Comparison of ENCODE assay signal across 22 cellular contexts in genomic region chr3:53457068-53457467, GRCh38. TPM values are rescaled to one million over a fixed set of nuclear protein-coding genes. Genes with fewer than 3 reads are reported as not detected.
"Had no signal": no experiment of that assay in that cellular context is flagged by ENCODE, and none has a peak within 500 bp of the region (broad histone marks: within the 10 kb centered on the region; RNA-seq: fewer than 3 reads in every experiment).

No MANE protein-coding gene starts in this region.

- H3K9me3 ChIP-seq: breast epithelium, colonic mucosa, esophagus squamous epithelium, gastrocnemius medialis, left ventricle myocardium inferior, sigmoid colon, thoracic aorta had no signal

- H3K4me1 ChIP-seq: breast epithelium, colonic mucosa, esophagus squamous epithelium, gastrocnemius medialis, left ventricle myocardium inferior, sigmoid colon had no signal

- H3K4me3 ChIP-seq: breast epithelium, colonic mucosa, esophagus squamous epithelium, gastrocnemius medialis, left ventricle myocardium inferior, sigmoid colon, smooth muscle cell, thoracic aorta had no signal

- H3K27ac ChIP-seq: breast epithelium, colonic mucosa, esophagus squamous epithelium, gastrocnemius medialis, left ventricle myocardium inferior, sigmoid colon, thoracic aorta had no signal

- H3K36me3 ChIP-seq: breast epithelium, colonic mucosa, esophagus squamous epithelium, gastrocnemius medialis, left ventricle myocardium inferior, sigmoid colon, thoracic aorta had no signal

- DNase-seq: activated CD4-positive, alpha-beta T cell treated with anti-CD3 and anti-CD28 coated beads for 1 hour; activated CD4-positive, alpha-beta T cell treated with anti-CD3 and anti-CD28 coated beads, Interleukin-2, amount 50 U/mL, for 4 hours; activated CD8-positive, alpha-beta memory T cell treated with anti-CD3 and anti-CD28 coated beads, Interleukin-2, amount 50 U/mL, for 48 hours; activated naive CD4-positive, alpha-beta T cell treated with Interleukin-2 at 50 U/mL for 16 hours; activated naive CD8-positive, alpha-beta T cell treated with anti-CD3 and anti-CD28 coated beads for 36 hours; activated T-cell treated with anti-CD3 and anti-CD28 coated beads, Interleukin-2, amount 50 U/mL, for 4 hours; colonic mucosa; esophagus squamous epithelium; gastrocnemius medialis; hypothalamus; left ventricle myocardium inferior; natural killer cell; retina; sigmoid colon; stimulated activated CD4-positive, alpha-beta T cell treated with anti-CD3 and anti-CD28 coated beads, Interleukin-2, amount 100 ng/mL, for 48 hours; stimulated activated CD8-positive, alpha-beta memory T cell treated with anti-CD3 and anti-CD28 coated beads, Interleukin-4, amount 100 ng/mL, for 48 hours; stimulated activated naive CD4-positive, alpha-beta T cell; T1000 had no signal

- H3K27me3 ChIP-seq: breast epithelium, colonic mucosa, gastrocnemius medialis, sigmoid colon had no signal

RNA-seq across cellular contexts. Expression of gene CACNA1D, which starts 37.3 kb away (rescaled TPM):
- total RNA-seq: activated naive CD8-positive, alpha-beta T cell treated with anti-CD3 and anti-CD28 coated beads for 36 hours; lung microvascular endothelial cell had no signal
